In the genomic region with DNA sequence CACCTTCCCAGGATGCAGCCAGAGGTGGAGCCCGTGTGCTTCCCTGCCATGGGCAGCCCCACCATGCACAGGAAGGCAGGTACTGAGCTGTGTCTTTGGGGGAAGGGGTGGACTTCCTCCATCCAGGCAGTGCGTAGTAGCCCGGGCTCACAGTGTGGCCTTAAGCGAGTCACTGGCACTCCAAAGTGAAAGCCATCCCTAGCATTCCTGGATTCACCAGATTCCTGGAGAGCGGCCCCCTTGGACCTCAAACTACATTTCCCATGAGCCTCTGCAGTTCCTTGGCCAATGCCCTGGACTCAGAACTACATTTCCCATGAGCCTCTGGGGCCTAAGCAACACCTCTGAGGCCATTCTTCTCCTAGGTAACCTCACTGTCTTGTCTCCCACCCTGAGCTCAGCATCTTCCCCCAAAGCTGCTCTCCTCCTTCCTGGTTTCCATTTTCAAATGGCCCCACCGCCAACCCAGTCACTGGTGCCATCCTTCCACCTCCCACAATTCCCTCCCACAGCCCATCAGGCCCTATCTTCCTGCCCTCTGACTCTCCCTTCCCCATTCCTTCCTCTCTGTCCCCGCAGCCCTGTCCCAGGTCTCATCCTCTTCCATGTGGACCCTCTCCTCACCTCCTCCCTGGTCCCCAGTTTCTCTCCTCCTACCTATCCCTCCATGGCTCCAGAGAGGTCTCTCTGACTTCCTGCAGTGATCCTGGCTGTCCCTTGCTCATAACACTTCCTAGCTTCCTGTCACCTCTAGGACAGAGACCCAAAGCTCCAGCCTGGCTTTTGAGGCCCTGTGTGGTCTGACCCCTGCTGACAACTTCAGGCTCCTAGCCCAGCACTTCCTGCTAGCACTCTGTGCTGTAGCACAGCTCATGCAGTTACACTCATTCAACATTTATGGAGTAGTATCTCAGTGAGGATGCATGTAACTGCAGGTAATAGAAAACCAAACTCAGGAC, we compare ENCODE assay signal across 1 cellular context.
A peak's percentile ranks its signal among the peaks of the same experiment; 100 is the strongest.
TF ChIP-seq lines count a peak whose summit lies in the region.

C19orf81 (plus strand) TSS at position 13 of the 959 bp plus-strand sequence; CDS start at position 13, 0 bp downstream.

TF ChIP-seq in GM12878, 131 proteins besides CTCF, POLR2A, EP300 and RAD21 (continued from another document):
- TF ChIP-seq YY1 (IDR thresholded peaks at IDR 0.05; ENCODE audit: low read depth, low read length) (peak; percentile 53; the same call in 1 of the 2 replicates), SUZ12 (IDR thresholded peaks at IDR 0.05; ENCODE audit: unreplicated experiment) (no peak), SIX5 (IDR thresholded peaks at IDR 0.05; ENCODE audit: low read depth, low read length, severe bottlenecking) (peak; percentile 82), CBX5 (IDR thresholded peaks at IDR 0.05; ENCODE audit: low read depth) (no peak), E4F1 (IDR thresholded peaks at IDR 0.05; ENCODE audit: borderline replicate concordance, partially characterized antibody) (no peak), FOS (IDR thresholded peaks at IDR 0.05; ENCODE audit: borderline replicate concordance, extremely low read depth, insufficient read length) (no peak), HCFC1 (IDR thresholded peaks at IDR 0.05; ENCODE audit: low read length) (peak; percentile 82)
TF ChIP-seq in GM12878: peak in this region for 4.
